In genomic region chr4:21801661-21802355, GRCh38 we compare ENCODE assay signal across 25 cellular contexts.
A peak's percentile ranks its signal among the peaks of the same experiment; 100 is the strongest.
DNase-seq lines count a peak whose midpoint lies in the region; ATAC-seq, FAIRE-seq and TF ChIP-seq lines count a peak whose summit lies in the region.
"Had no signal": no experiment of that assay in that cellular context is flagged by ENCODE, and none has a peak within 500 bp of the region (broad histone marks: within the 10 kb centered on the region; RNA-seq: fewer than 3 reads in every experiment).

No MANE protein-coding gene starts in this region.

- intact Hi-C loops in endothelial cell of umbilical vein (cut with micrococcal nuclease) = loop anchor here (1.0 to 2.0 kb wide), 4 partner anchors 9 to 713 kb away; no protein-coding TSS in a partner anchor

- no peaks in the 10 kb centered on the region for H3K9me1 ChIP-seq in endothelial cell of umbilical vein (replicated peaks; ENCODE audit: control insufficient read depth, extremely low read depth, insufficient read depth, low read length)

- TF ChIP-seq CTCF in AG10803 (conservative IDR thresholded peaks at IDR 0.05; ENCODE audit: low read length) (no peak), RWPE2 (IDR thresholded peaks at IDR 0.05; ENCODE audit: poor library complexity, severe bottlenecking) (no peak), endothelial cell of umbilical vein (IDR thresholded peaks at IDR 0.05; ENCODE audit: extremely low read depth in 1 of 2, insufficient read depth in 1 of 2, low read depth in 1 of 2, low read length in 2 of 2) (no peak)

- peak overlapping the region; percentile 59 for H2AFZ ChIP-seq in endothelial cell of umbilical vein (ENCODE audit: low read depth, low read length)

- ATAC-seq in RWPE2 (ENCODE audit: low read depth) = peak; percentile 42; the same call in 2 of the 3 replicates
- ATAC-seq in naive thymus-derived CD8-positive, alpha-beta T cell = no peak
- ATAC-seq: activated naive CD8-positive, alpha-beta T cell treated with anti-CD3 and anti-CD28 coated beads, Interleukin-2, amount 50 U/mL, for 24 hours; activated T-helper 17 cell treated with anti-CD3 and anti-CD28 coated beads, Interleukin-2, amount 50 U/mL, for 72 hours; Right ventricle myocardium inferior had no signal

- H3K4me2 ChIP-seq in endothelial cell of umbilical vein (ENCODE audit: insufficient read depth, low read length) = peak overlapping the region; percentile 50

- H3K36me3 ChIP-seq in RWPE2 (ENCODE audit: low read depth) (no peaks in the 10 kb centered on the region), endothelial cell of umbilical vein (ENCODE audit: control insufficient read depth in 2 of 2, extremely low read depth in 1 of 2, insufficient read depth in 2 of 2, low read length in 2 of 2) (no peaks in the 10 kb centered on the region)
- H3K36me3 ChIP-seq in CD8-positive, alpha-beta memory T cell (ENCODE audit: insufficient read depth, low read length) = no peaks in the 10 kb centered on the region
- H3K36me3 ChIP-seq: esophagus squamous epithelium, prostate gland, spleen had no signal

- FAIRE-seq in endothelial cell of umbilical vein (lab: Jason Lieb, UNC) = peak; percentile 21
- no peak for FAIRE-seq in GM12892 (lab: Jason Lieb, UNC)
- FAIRE-seq: islet of Langerhans had no signal

- no peak overlapping the region for H3K27ac Mint-ChIP-seq in CD8-positive, alpha-beta memory T cell
- H3K27ac Mint-ChIP-seq in naive thymus-derived CD8-positive, alpha-beta T cell = no peak overlapping the region
- H3K27ac Mint-ChIP-seq: activated naive CD8-positive, alpha-beta T cell treated with anti-CD3 and anti-CD28 coated beads, Interleukin-2, amount 50 U/mL, for 24 hours; activated T-helper 17 cell treated with anti-CD3 and anti-CD28 coated beads, Interleukin-2, amount 50 U/mL, for 72 hours; CD4-positive, alpha-beta memory T cell; memory B cell; nephron progenitor cell had no signal

- H3K4me3 ChIP-seq in AG10803 (ENCODE audit: low read length) = no peak overlapping the region
- no peak overlapping the region for H3K4me3 ChIP-seq in RWPE2 (ENCODE audit: severe bottlenecking)
- peak overlapping the region in 1 of 3 experiments; percentile 32 for H3K4me3 ChIP-seq in endothelial cell of umbilical vein (replicated peaks in 1 of 3; ENCODE audit: insufficient read depth in 1 of 3, low read depth in 1 of 3, low read length in 3 of 3)
- no peak overlapping the region for H3K4me3 ChIP-seq in CD8-positive, alpha-beta memory T cell (ENCODE audit: low read length)
- H3K4me3 ChIP-seq: esophagus squamous epithelium, prostate gland, spleen had no signal

- H3K27me3 Mint-ChIP-seq in CD8-positive, alpha-beta memory T cell = peaks cover 0 to 2% of the 10 kb centered on the region in 2 donors
- H3K27me3 Mint-ChIP-seq in naive thymus-derived CD8-positive, alpha-beta T cell = peaks cover 0 to 4% (median 0%) of the 10 kb centered on the region in 5 donors
- H3K27me3 Mint-ChIP-seq: activated naive CD8-positive, alpha-beta T cell treated with anti-CD3 and anti-CD28 coated beads, Interleukin-2, amount 50 U/mL, for 24 hours; activated T-helper 17 cell treated with anti-CD3 and anti-CD28 coated beads, Interleukin-2, amount 50 U/mL, for 72 hours; CD4-positive, alpha-beta memory T cell; central memory CD8-positive, alpha-beta T cell; memory B cell had no signal

- peak; percentile 56 for DNase-seq in AG10803 (ENCODE audit: low read depth)
- no peak for DNase-seq in RWPE2 (ENCODE audit: low spot score)
- DNase-seq in endothelial cell of umbilical vein (ENCODE audit: low read depth, low spot score) = peak; percentile 21
- peak; percentile 41 for DNase-seq in myocyte (ENCODE audit: low read depth)
- no peak for DNase-seq in CD8-positive, alpha-beta memory T cell
- no peak for DNase-seq in naive thymus-derived CD8-positive, alpha-beta T cell
- no peak for DNase-seq in DMS53 treated with DMSO at 0.1 percent for 48 hours (lab: John Stamatoyannopoulos, UW; ENCODE audit: unreplicated experiment)
- DNase-seq in GM12892 (ENCODE audit: insufficient read length) = no peak
- DNase-seq: activated CD4-positive, alpha-beta T cell treated with anti-CD3 and anti-CD28 coated beads for 48 hours; activated naive CD8-positive, alpha-beta T cell treated with anti-CD3 and anti-CD28 coated beads, Interleukin-2, amount 50 U/mL, for 24 hours; CD4-positive, alpha-beta memory T cell; DMS53; effector memory CD4-positive, alpha-beta T cell; esophagus squamous epithelium; KBM-7; NCI-H2029; nephron progenitor cell; spleen; stimulated activated CD4-positive, alpha-beta T cell treated with anti-CD3 and anti-CD28 coated beads, Interleukin-4, amount 100 ng/mL, for 4 hours had no signal

- H3K4me3 Mint-ChIP-seq in CD8-positive, alpha-beta memory T cell = no peak overlapping the region
- no peak overlapping the region for H3K4me3 Mint-ChIP-seq in naive thymus-derived CD8-positive, alpha-beta T cell
- H3K4me3 Mint-ChIP-seq: activated naive CD8-positive, alpha-beta T cell treated with anti-CD3 and anti-CD28 coated beads, Interleukin-2, amount 50 U/mL, for 24 hours; activated T-helper 17 cell treated with anti-CD3 and anti-CD28 coated beads, Interleukin-2, amount 50 U/mL, for 72 hours; CD4-positive, alpha-beta memory T cell; central memory CD8-positive, alpha-beta T cell; memory B cell; nephron progenitor cell had no signal

- POLR2A ChIA-PET in endothelial cell of umbilical vein (lab: Charles Lee) = no interaction called here
- POLR2A ChIA-PET in CD8-positive, alpha-beta memory T cell (lab: Charles Lee) = no interaction called here
- POLR2A ChIA-PET in naive thymus-derived CD8-positive, alpha-beta T cell (lab: Charles Lee) = no interaction called here

- peaks cover 0 to 9% (median 0%) of the 10 kb centered on the region in 5 donors for H3K9me3 Mint-ChIP-seq in CD8-positive, alpha-beta memory T cell
- peaks cover 0 to 2% (median 0%) of the 10 kb centered on the region in 9 donors for H3K9me3 Mint-ChIP-seq in naive thymus-derived CD8-positive, alpha-beta T cell
- H3K9me3 Mint-ChIP-seq: activated naive CD8-positive, alpha-beta T cell treated with anti-CD3 and anti-CD28 coated beads, Interleukin-2, amount 50 U/mL, for 24 hours; activated T-helper 17 cell treated with anti-CD3 and anti-CD28 coated beads, Interleukin-2, amount 50 U/mL, for 72 hours; nephron progenitor cell had no signal

- H3K79me2 ChIP-seq in endothelial cell of umbilical vein (ENCODE audit: control insufficient read depth, insufficient read depth, low read length) = no peaks in the 10 kb centered on the region

- H3K9me3 ChIP-seq in RWPE2 (ENCODE audit: severe bottlenecking) = no peaks in the 10 kb centered on the region
- no peaks in the 10 kb centered on the region for H3K9me3 ChIP-seq in endothelial cell of umbilical vein (replicated peaks; ENCODE audit: control insufficient read depth, insufficient read depth, low read length)
- H3K9me3 ChIP-seq in CD8-positive, alpha-beta memory T cell (ENCODE audit: low read length) = no peaks in the 10 kb centered on the region
- H3K9me3 ChIP-seq: esophagus squamous epithelium, prostate gland, spleen had no signal

- H3K4me1 ChIP-seq in RWPE2 (ENCODE audit: insufficient read depth, poor library complexity, severe bottlenecking) = peaks cover 13% of the 10 kb centered on the region
- peaks cover 17% of the 10 kb centered on the region for H3K4me1 ChIP-seq in endothelial cell of umbilical vein (ENCODE audit: control insufficient read depth, extremely low read depth, insufficient read depth, low read length)
- H3K4me1 ChIP-seq in CD8-positive, alpha-beta memory T cell (ENCODE audit: insufficient read depth, low read length) = no peaks in the 10 kb centered on the region
- H3K4me1 ChIP-seq: esophagus squamous epithelium, prostate gland, spleen had no signal

- CTCF ChIA-PET in endothelial cell of umbilical vein (lab: Charles Lee) = interaction anchor here (1.0 to 4.6 kb wide), 4 partner anchors 11 to 588 kb away, joined by 3 to 36 read pairs (median 4); no protein-coding TSS in a partner anchor
- CTCF ChIA-PET in CD8-positive, alpha-beta memory T cell (lab: Charles Lee) = no interaction called here

- no peaks in the 10 kb centered on the region for H4K20me1 ChIP-seq in endothelial cell of umbilical vein (replicated peaks; ENCODE audit: control insufficient read depth, extremely low read depth, insufficient read depth, low read length)

- no peaks in the 10 kb centered on the region for H3K36me3 Mint-ChIP-seq in CD8-positive, alpha-beta memory T cell
- H3K36me3 Mint-ChIP-seq in naive thymus-derived CD8-positive, alpha-beta T cell = no peaks in the 10 kb centered on the region
- H3K36me3 Mint-ChIP-seq: CD4-positive, alpha-beta memory T cell; memory B cell had no signal

- TF ChIP-seq POLR2A in endothelial cell of umbilical vein (IDR thresholded peaks at IDR 0.05; ENCODE audit: low read depth, low read length) (no peak), GM12892 (IDR thresholded peaks at IDR 0.05; ENCODE audit: low read depth, low read length) (no peak)

- H3K27ac ChIP-seq in RWPE2 (ENCODE audit: poor library complexity, severe bottlenecking) (peak overlapping the region; percentile 56), endothelial cell of umbilical vein (ENCODE audit: insufficient read depth, low read depth, low read length) (peak overlapping the region; percentile 92)
- H3K27ac ChIP-seq in CD8-positive, alpha-beta memory T cell (ENCODE audit: low read depth, low read length) = no peak overlapping the region
- H3K27ac ChIP-seq: esophagus squamous epithelium, prostate gland, spleen had no signal

- H3K4me1 Mint-ChIP-seq in CD8-positive, alpha-beta memory T cell = no peaks in the 10 kb centered on the region
- H3K4me1 Mint-ChIP-seq in naive thymus-derived CD8-positive, alpha-beta T cell = no peaks in the 10 kb centered on the region
- H3K4me1 Mint-ChIP-seq: activated naive CD8-positive, alpha-beta T cell treated with anti-CD3 and anti-CD28 coated beads, Interleukin-2, amount 50 U/mL, for 24 hours; activated T-helper 17 cell treated with anti-CD3 and anti-CD28 coated beads, Interleukin-2, amount 50 U/mL, for 72 hours; CD4-positive, alpha-beta memory T cell; central memory CD8-positive, alpha-beta T cell; memory B cell; nephron progenitor cell had no signal

- no peaks in the 10 kb centered on the region for H3K27me3 ChIP-seq in RWPE2 (ENCODE audit: insufficient read depth, poor library complexity, severe bottlenecking)
- no peaks in the 10 kb centered on the region for H3K27me3 ChIP-seq in endothelial cell of umbilical vein (ENCODE audit: control insufficient read depth in 2 of 2, insufficient read depth in 2 of 2, low read length in 2 of 2)
- no peaks in the 10 kb centered on the region for H3K27me3 ChIP-seq in CD8-positive, alpha-beta memory T cell (ENCODE audit: insufficient read depth, low read length, poor library complexity, severe bottlenecking)
- H3K27me3 ChIP-seq: esophagus squamous epithelium, spleen had no signal

- peak overlapping the region; percentile 82 for H3K9ac ChIP-seq in endothelial cell of umbilical vein (replicated peaks; ENCODE audit: extremely low read depth, insufficient read depth, low read length)

- dilution Hi-C loops in endothelial cell of umbilical vein (cut with MboI; ENCODE audit: extremely low pct_ligation_motif_present, low sequenced_read_pairs) = loop anchor here (25.0 kb wide), 1 partner anchor 585 kb away; no protein-coding TSS in a partner anchor

- TSS peak; percentile 31 for BruUV-seq in endothelial cell of umbilical vein (replicated peaks; lab: Mats Ljungman, UMichigan)

TF ChIP-seq in endothelial cell of umbilical vein, 7 proteins besides CTCF, POLR2A, EP300 and RAD21 (continues in another document):
- no peak for TF ChIP-seq EZH2 (IDR thresholded peaks at IDR 0.05; ENCODE audit: borderline replicate concordance, low read depth, low read length, severe bottlenecking)

Comparison
In these comparisons a context has a peak if more than half of its experiments do, and no peak if none do; other contexts are left out.
1. DNase-seq: peak in AG10803 (single experiment), endothelial cell of umbilical vein (single experiment) and myocyte (single experiment); none in RWPE2 (single experiment), CD8-positive, alpha-beta memory T cell (0 of 5), naive thymus-derived CD8-positive, alpha-beta T cell (0 of 10), DMS53 treated with DMSO at 0.1 percent for 48 hours (single experiment) and GM12892 (single experiment).